ENCODE assay signal across 1 cellular context in genomic region chr1:85850238-85850637, GRCh38.
TF ChIP-seq lines count a peak whose summit lies in the region.

No MANE protein-coding gene starts in this region.

TF ChIP-seq in GM23338, 12 proteins besides CTCF, POLR2A, EP300 and RAD21 (continued from another document):
- TF ChIP-seq ZNF462 (CRISPR knock-in tag; IDR thresholded peaks at IDR 0.05): no peak
- TF ChIP-seq JUNB (IDR thresholded peaks at IDR 0.05; ENCODE audit: unreplicated experiment): no peak
- no peak for TF ChIP-seq POLR2AphosphoS5 (IDR thresholded peaks at IDR 0.05; ENCODE audit: low read depth)
- no peak for TF ChIP-seq ETS1 (IDR thresholded peaks at IDR 0.05)
- TF ChIP-seq ZNF331 (CRISPR knock-in tag; IDR thresholded peaks at IDR 0.05; ENCODE audit: low read depth): no peak
- no peak for TF ChIP-seq CREB1 (CRISPR knock-in tag; IDR thresholded peaks at IDR 0.05; ENCODE audit: low read depth)
TF ChIP-seq in GM23338: peak in this region for 0.
